In the genomic region with DNA sequence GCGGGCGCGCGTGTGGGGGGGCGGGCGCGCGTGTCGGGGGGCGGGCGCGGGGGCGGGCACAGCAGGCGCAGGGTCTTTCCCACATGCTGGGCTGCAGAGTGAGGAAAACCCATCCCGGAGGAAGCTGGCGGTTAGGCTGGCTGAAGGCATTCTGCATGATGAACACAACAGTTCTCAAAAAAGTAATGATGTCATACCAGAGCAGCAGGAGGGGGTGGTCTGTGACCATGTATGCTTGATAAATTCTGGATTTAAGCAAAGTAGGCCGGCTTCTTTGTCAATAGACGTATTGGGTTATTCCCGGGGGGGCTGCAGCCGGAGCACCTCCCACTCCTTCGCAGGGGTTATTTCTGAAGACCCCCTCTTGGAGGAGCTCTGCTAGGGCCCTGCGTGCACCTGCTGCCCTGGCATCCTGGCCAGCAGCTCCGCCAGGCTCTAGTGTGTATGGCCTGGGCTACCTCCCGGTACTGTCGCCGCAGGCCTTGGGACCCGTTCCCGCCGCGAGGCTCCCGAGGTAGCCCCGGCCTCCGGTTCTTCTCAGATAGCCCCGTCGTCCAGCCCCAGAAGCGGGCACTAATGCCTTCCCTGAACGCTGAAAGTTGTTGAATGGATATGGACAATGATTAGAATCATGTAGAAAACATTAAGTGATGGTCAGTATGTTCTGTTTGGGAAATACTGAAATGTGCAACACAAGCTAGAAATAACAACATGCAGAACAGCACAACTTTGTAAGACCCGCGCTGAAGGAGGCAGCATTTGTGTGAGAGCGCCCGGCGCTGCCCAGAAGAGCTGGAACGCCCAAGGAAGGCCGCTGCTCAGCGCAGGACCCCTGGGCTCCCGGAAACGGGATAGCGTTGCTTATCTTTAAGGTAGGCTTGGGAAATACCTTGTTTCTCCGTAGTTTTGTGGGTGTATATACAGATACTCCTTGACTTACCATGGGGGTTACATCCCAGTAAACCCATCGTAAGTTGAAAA, we compare ENCODE assay signal across 8 cellular contexts.
A peak's percentile ranks its signal among the peaks of the same experiment; 100 is the strongest.
DNase-seq lines count a peak whose midpoint lies in the region; ATAC-seq and TF ChIP-seq lines count a peak whose summit lies in the region.

No MANE protein-coding gene starts in this region.

- H3K4me3 ChIP-seq in MG63 (peak overlapping the region; percentile 33), right atrium auricular region (peak overlapping the region; percentile 71 to 74)

- no peaks in the 10 kb centered on the region for H3K27me3 Mint-ChIP-seq in CD4-positive, alpha-beta T cell
- no peaks in the 10 kb centered on the region for H3K27me3 Mint-ChIP-seq in activated naive CD8-positive, alpha-beta T cell treated with anti-CD3 and anti-CD28 coated beads, Interleukin-2, amount 50 U/mL, for 24 hours

- CTCF ChIA-PET in CD4-positive, alpha-beta T cell (lab: Charles Lee) = no interaction called here

- H3K27ac ChIP-seq in CD4-positive, alpha-beta T cell (ENCODE audit: low read depth, low read length) = no peak overlapping the region
- H3K27ac ChIP-seq in right atrium auricular region = peak overlapping the region; percentile 51 to 71

- peak overlapping the region; percentile 92 for H3K27ac Mint-ChIP-seq in CD4-positive, alpha-beta T cell
- H3K27ac Mint-ChIP-seq in activated naive CD8-positive, alpha-beta T cell treated with anti-CD3 and anti-CD28 coated beads, Interleukin-2, amount 50 U/mL, for 24 hours = no peak overlapping the region

- no peaks in the 10 kb centered on the region for H3K36me3 Mint-ChIP-seq in CD4-positive, alpha-beta T cell (ENCODE audit: low read depth)
- H3K36me3 Mint-ChIP-seq in activated naive CD8-positive, alpha-beta T cell treated with anti-CD3 and anti-CD28 coated beads, Interleukin-2, amount 50 U/mL, for 24 hours (ENCODE audit: low read depth) = no peaks in the 10 kb centered on the region

- H3K4me3 Mint-ChIP-seq in CD4-positive, alpha-beta T cell = peak overlapping the region; percentile 81
- peak overlapping the region; percentile 62 for H3K4me3 Mint-ChIP-seq in activated naive CD8-positive, alpha-beta T cell treated with anti-CD3 and anti-CD28 coated beads, Interleukin-2, amount 50 U/mL, for 24 hours

- peaks cover 11% of the 10 kb centered on the region for H3K4me1 Mint-ChIP-seq in CD4-positive, alpha-beta T cell (ENCODE audit: low read depth)
- H3K4me1 Mint-ChIP-seq in activated naive CD8-positive, alpha-beta T cell treated with anti-CD3 and anti-CD28 coated beads, Interleukin-2, amount 50 U/mL, for 24 hours = peaks cover 11% of the 10 kb centered on the region

- no peaks in the 10 kb centered on the region for H3K27me3 ChIP-seq in CD4-positive, alpha-beta T cell (ENCODE audit: control insufficient read depth, insufficient read depth, low read length)
- no peaks in the 10 kb centered on the region for H3K27me3 ChIP-seq in MG63
- H3K27me3 ChIP-seq in right atrium auricular region = no peaks in the 10 kb centered on the region

- ATAC-seq in CD4-positive, alpha-beta T cell (ENCODE audit: poor library complexity) = peak; percentile 51
- ATAC-seq in GM19395 (IDR thresholded peaks at IDR 0.05; ENCODE audit: unreplicated experiment) = peak; percentile 38
- no peak for ATAC-seq in activated naive CD8-positive, alpha-beta T cell treated with anti-CD3 and anti-CD28 coated beads, Interleukin-2, amount 50 U/mL, for 24 hours
- ATAC-seq in GM18858 (IDR thresholded peaks at IDR 0.05; ENCODE audit: unreplicated experiment) = no peak

- TF ChIP-seq CTCF in CD4-positive, alpha-beta T cell (IDR thresholded peaks at IDR 0.05) = no peak
- no peak for TF ChIP-seq CTCF in right atrium auricular region (IDR thresholded peaks at IDR 0.05)

- H3K4me1 ChIP-seq in right atrium auricular region = peaks cover 0 to 15% of the 10 kb centered on the region in 2 donors

- intact Hi-C loops in CD4-positive, alpha-beta T cell (cut with DNase I, micrococcal nuclease) = loop anchor here in 1 of 2 experiments (5.0 to 10.0 kb wide), 5 partner anchors 304 to 1786 kb away; a partner anchor contains a TSS
- intact Hi-C loops in posterior cingulate gyrus (cut with DNase I) = no loop called here

- no peaks in the 10 kb centered on the region for H3K9me3 Mint-ChIP-seq in CD4-positive, alpha-beta T cell
- H3K9me3 Mint-ChIP-seq in activated naive CD8-positive, alpha-beta T cell treated with anti-CD3 and anti-CD28 coated beads, Interleukin-2, amount 50 U/mL, for 24 hours = peaks cover 4% of the 10 kb centered on the region

- H3K36me3 ChIP-seq in MG63 (no peaks in the 10 kb centered on the region), right atrium auricular region (no peaks in the 10 kb centered on the region)

- POLR2A ChIA-PET in CD4-positive, alpha-beta T cell (lab: Charles Lee) = interaction anchor here (3.0 kb wide), 1 partner anchor 464 kb away, joined by 15 read pairs; a partner anchor contains a TSS

- no peaks in the 10 kb centered on the region for H3K9me3 ChIP-seq in CD4-positive, alpha-beta T cell (ENCODE audit: control insufficient read depth, low read length)
- H3K9me3 ChIP-seq in MG63 (no peaks in the 10 kb centered on the region), right atrium auricular region (no peaks in the 10 kb centered on the region)

- DNase-seq in CD4-positive, alpha-beta T cell = no peak
- DNase-seq in MG63 = no peak
- DNase-seq in activated naive CD8-positive, alpha-beta T cell treated with anti-CD3 and anti-CD28 coated beads, Interleukin-2, amount 50 U/mL, for 24 hours = no peak
- peak; percentile 61 for DNase-seq in right atrium auricular region (ENCODE audit: low spot score)
- peak in 9 of 10 donors; percentile 14 to 92 (median 45) for DNase-seq in posterior cingulate gyrus
- no peak for DNase-seq in NCI-H2107 (lab: John Stamatoyannopoulos, UW)

Comparison
In these comparisons a context has a peak if more than half of its experiments do, and no peak if none do; other contexts are left out.
1. ATAC-seq: peak in CD4-positive, alpha-beta T cell (single experiment) and GM19395 (single experiment); none in activated naive CD8-positive, alpha-beta T cell treated with anti-CD3 and anti-CD28 coated beads, Interleukin-2, amount 50 U/mL, for 24 hours (single experiment) and GM18858 (single experiment).
2. DNase-seq: peak in right atrium auricular region (single experiment) and posterior cingulate gyrus (9 of 10); none in CD4-positive, alpha-beta T cell (0 of 10), MG63 (single experiment), activated naive CD8-positive, alpha-beta T cell treated with anti-CD3 and anti-CD28 coated beads, Interleukin-2, amount 50 U/mL, for 24 hours (single experiment) and NCI-H2107 (single experiment).